In the genomic region with DNA sequence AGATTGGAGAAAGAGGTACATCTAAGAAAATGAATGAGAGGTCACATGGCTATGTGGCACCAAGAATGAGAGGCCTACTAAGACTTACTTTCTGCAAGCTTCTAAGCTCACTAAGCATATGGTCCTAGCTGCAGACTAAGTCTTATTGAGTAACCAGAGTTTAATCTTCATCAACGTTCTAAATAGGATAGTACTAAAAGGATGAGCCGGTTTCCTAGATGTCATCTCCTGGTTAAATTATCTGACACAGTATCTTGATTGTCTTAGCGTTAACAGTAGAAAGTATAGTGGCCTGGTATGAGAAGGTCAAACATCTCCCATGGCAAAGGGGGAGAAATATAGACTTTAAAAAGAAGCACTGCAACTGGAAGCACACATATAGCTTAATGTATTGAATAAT, we compare ENCODE assay signal across 18 cellular contexts.
A peak's percentile ranks its signal among the peaks of the same experiment; 100 is the strongest.
DNase-seq lines count a peak whose midpoint lies in the region; ATAC-seq lines count a peak whose summit lies in the region.
"Had no signal": no experiment of that assay in that cellular context is flagged by ENCODE, and none has a peak within 500 bp of the region (broad histone marks: within the 10 kb centered on the region; RNA-seq: fewer than 3 reads in every experiment).

No MANE protein-coding gene starts in this region.

- H3K27me3 ChIP-seq in GM23248 (replicated peaks; ENCODE audit: insufficient read depth), result no peaks in the 10 kb centered on the region
- no peaks in the 10 kb centered on the region for H3K27me3 ChIP-seq in naive thymus-derived CD4-positive, alpha-beta T cell (ENCODE audit: control insufficient read depth in 2 of 2, insufficient read depth in 2 of 2, low read length in 2 of 2)
- H3K27me3 ChIP-seq: BE2C, BLaER1 had no signal

- H3K36me3 Mint-ChIP-seq in naive thymus-derived CD4-positive, alpha-beta T cell, result no peaks in the 10 kb centered on the region
- H3K36me3 Mint-ChIP-seq: CD14-positive monocyte; CD4-positive, alpha-beta memory T cell; CD4-positive, CD25-positive, alpha-beta regulatory T cell; CD8-positive, alpha-beta memory T cell had no signal

- H4K20me1 ChIP-seq in GM23248 (ENCODE audit: insufficient read depth), result no peaks in the 10 kb centered on the region
- H4K20me1 ChIP-seq: BLaER1 had no signal

- no peaks in the 10 kb centered on the region for H3K4me1 Mint-ChIP-seq in naive thymus-derived CD4-positive, alpha-beta T cell
- H3K4me1 Mint-ChIP-seq: CD14-positive monocyte; CD4-positive, alpha-beta memory T cell; CD4-positive, CD25-positive, alpha-beta regulatory T cell; CD8-positive, alpha-beta memory T cell had no signal

- no peaks in the 10 kb centered on the region for H3F3A ChIP-seq in GM23248 (ENCODE audit: insufficient read depth)

- peak; percentile 58 for ATAC-seq in naive thymus-derived CD4-positive, alpha-beta T cell

- no peak overlapping the region for H3K4me3 ChIP-seq in GM23248
- no peak overlapping the region for H3K4me3 ChIP-seq in naive thymus-derived CD4-positive, alpha-beta T cell (ENCODE audit: low read length)
- H3K4me3 ChIP-seq: BLaER1 had no signal

- no peaks in the 10 kb centered on the region for H3K79me2 ChIP-seq in GM23248 (ENCODE audit: insufficient read depth)

- no peaks in the 10 kb centered on the region for H3K27me3 Mint-ChIP-seq in naive thymus-derived CD4-positive, alpha-beta T cell
- H3K27me3 Mint-ChIP-seq: CD4-positive, alpha-beta memory T cell; CD4-positive, CD25-positive, alpha-beta regulatory T cell had no signal

- no peaks in the 10 kb centered on the region for H3K9me3 ChIP-seq in GM23248 (ENCODE audit: low read depth)
- H3K9me3 ChIP-seq in naive thymus-derived CD4-positive, alpha-beta T cell (ENCODE audit: control insufficient read depth in 2 of 3, low read length in 3 of 3), result no peaks in the 10 kb centered on the region
- H3K9me3 ChIP-seq: BE2C, BLaER1 had no signal

- no peak overlapping the region for H3K27ac ChIP-seq in GM23248
- H3K27ac ChIP-seq in naive thymus-derived CD4-positive, alpha-beta T cell (ENCODE audit: low read depth, low read length), result no peak overlapping the region
- H3K27ac ChIP-seq: BLaER1 had no signal

- intact Hi-C loops in naive thymus-derived CD4-positive, alpha-beta T cell (cut with micrococcal nuclease), result no loop called here

- H3K4me1 ChIP-seq in GM23248 (ENCODE audit: insufficient read depth), result no peaks in the 10 kb centered on the region
- no peaks in the 10 kb centered on the region for H3K4me1 ChIP-seq in naive thymus-derived CD4-positive, alpha-beta T cell (ENCODE audit: control insufficient read depth in 2 of 2, insufficient read depth in 2 of 2, low read length in 2 of 2)
- H3K4me1 ChIP-seq: BE2C, BLaER1 had no signal

- H3K9me3 Mint-ChIP-seq in naive thymus-derived CD4-positive, alpha-beta T cell, result peaks cover 0 to 12% (median 3%) of the 10 kb centered on the region in 11 donors

- CTCF ChIA-PET in naive thymus-derived CD4-positive, alpha-beta T cell (lab: Charles Lee), result no interaction called here

- H3K27ac Mint-ChIP-seq in naive thymus-derived CD4-positive, alpha-beta T cell, result no peak overlapping the region
- H3K27ac Mint-ChIP-seq: CD14-positive monocyte; CD4-positive, alpha-beta memory T cell; CD4-positive, CD25-positive, alpha-beta regulatory T cell; CD8-positive, alpha-beta memory T cell had no signal

- H3K4me2 ChIP-seq in GM23248 (ENCODE audit: unreplicated experiment), result no peak overlapping the region
- H3K4me2 ChIP-seq: BLaER1 had no signal

- in situ Hi-C loops in GM23248 (cut with MboI), result no loop called here

- no peak for DNase-seq in GM23248
- peak; percentile 99 for DNase-seq in NCI-H82 treated with DMSO at 0.1 percent for 48 hours (lab: John Stamatoyannopoulos, UW; ENCODE audit: unreplicated experiment)
- no peak for DNase-seq in naive thymus-derived CD4-positive, alpha-beta T cell
- DNase-seq in germinal center (ENCODE audit: low spot score), result no peak
- DNase-seq in central memory CD4-positive, alpha-beta T cell, result no peak
- no peak for DNase-seq in putamen (ENCODE audit: low spot score)
- DNase-seq: 8988T; ACHN; BE2C; C1 segment of cervical spinal cord; CD4-positive, alpha-beta memory T cell; CD4-positive, CD25-positive, alpha-beta regulatory T cell; CD8-positive, alpha-beta memory T cell; COR-L47; DMS79 treated with DMSO at 0.1 percent for 48 hours; GF-D8 had no signal

- H3K4me3 Mint-ChIP-seq in naive thymus-derived CD4-positive, alpha-beta T cell, result no peak overlapping the region
- H3K4me3 Mint-ChIP-seq: CD14-positive monocyte; CD4-positive, alpha-beta memory T cell; CD4-positive, CD25-positive, alpha-beta regulatory T cell; CD8-positive, alpha-beta memory T cell had no signal

- H3K9ac ChIP-seq in GM23248, result no peak overlapping the region
- H3K9ac ChIP-seq: BLaER1 had no signal

- H2AFZ ChIP-seq in GM23248, result 0 out of 2 replicates have a peak overlapping the region, but pooled peaks have one; percentile 26

- 72 to 74% methylated on average over 3 of the region's 3 CpGs for WGBS in GM23248 (ENCODE audit: low coverage in 1 of 2, low lambda C conversion rate in 2 of 2, missing lambda C conversion rate in 2 of 2), 2 experiments

- no peaks in the 10 kb centered on the region for H3K36me3 ChIP-seq in GM23248 (ENCODE audit: low read depth)
- H3K36me3 ChIP-seq in naive thymus-derived CD4-positive, alpha-beta T cell (ENCODE audit: control insufficient read depth in 2 of 3, insufficient read depth in 3 of 3, low read length in 3 of 3), result no peaks in the 10 kb centered on the region
- H3K36me3 ChIP-seq: BE2C, BLaER1 had no signal

- no peaks in the 10 kb centered on the region; the same call in 1 of the 2 replicates for H3K9me2 ChIP-seq in GM23248 (ENCODE audit: insufficient read depth)

- POLR2A ChIA-PET in naive thymus-derived CD4-positive, alpha-beta T cell (lab: Charles Lee), result no interaction called here
